Comparison of ENCODE assay signal across 1 cellular context in the genomic region with DNA sequence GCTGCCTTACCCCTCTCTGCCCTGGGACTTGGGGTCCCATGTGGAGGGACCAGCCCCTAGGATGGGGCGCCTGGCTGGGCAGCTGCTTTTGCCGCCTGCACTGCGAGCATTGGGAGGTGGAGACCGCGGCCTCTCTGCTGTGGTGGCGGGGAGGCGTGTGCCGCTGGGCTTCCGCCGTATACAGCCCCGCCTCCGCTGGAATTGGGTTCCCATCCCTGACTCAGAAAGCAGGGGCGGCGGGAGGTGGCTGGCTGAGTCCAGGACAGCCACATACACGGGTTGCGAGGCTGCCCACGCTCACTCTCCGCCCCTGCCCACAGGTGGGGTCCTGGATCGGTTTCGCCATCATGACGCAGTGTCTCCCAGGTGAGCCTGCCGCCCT.
TF ChIP-seq lines count a peak whose summit lies in the region.

No MANE protein-coding gene starts in this region.

TF ChIP-seq in GM23338, 12 proteins besides CTCF, POLR2A, EP300 and RAD21 (continued from another document):
- TF ChIP-seq, protein P1, sequence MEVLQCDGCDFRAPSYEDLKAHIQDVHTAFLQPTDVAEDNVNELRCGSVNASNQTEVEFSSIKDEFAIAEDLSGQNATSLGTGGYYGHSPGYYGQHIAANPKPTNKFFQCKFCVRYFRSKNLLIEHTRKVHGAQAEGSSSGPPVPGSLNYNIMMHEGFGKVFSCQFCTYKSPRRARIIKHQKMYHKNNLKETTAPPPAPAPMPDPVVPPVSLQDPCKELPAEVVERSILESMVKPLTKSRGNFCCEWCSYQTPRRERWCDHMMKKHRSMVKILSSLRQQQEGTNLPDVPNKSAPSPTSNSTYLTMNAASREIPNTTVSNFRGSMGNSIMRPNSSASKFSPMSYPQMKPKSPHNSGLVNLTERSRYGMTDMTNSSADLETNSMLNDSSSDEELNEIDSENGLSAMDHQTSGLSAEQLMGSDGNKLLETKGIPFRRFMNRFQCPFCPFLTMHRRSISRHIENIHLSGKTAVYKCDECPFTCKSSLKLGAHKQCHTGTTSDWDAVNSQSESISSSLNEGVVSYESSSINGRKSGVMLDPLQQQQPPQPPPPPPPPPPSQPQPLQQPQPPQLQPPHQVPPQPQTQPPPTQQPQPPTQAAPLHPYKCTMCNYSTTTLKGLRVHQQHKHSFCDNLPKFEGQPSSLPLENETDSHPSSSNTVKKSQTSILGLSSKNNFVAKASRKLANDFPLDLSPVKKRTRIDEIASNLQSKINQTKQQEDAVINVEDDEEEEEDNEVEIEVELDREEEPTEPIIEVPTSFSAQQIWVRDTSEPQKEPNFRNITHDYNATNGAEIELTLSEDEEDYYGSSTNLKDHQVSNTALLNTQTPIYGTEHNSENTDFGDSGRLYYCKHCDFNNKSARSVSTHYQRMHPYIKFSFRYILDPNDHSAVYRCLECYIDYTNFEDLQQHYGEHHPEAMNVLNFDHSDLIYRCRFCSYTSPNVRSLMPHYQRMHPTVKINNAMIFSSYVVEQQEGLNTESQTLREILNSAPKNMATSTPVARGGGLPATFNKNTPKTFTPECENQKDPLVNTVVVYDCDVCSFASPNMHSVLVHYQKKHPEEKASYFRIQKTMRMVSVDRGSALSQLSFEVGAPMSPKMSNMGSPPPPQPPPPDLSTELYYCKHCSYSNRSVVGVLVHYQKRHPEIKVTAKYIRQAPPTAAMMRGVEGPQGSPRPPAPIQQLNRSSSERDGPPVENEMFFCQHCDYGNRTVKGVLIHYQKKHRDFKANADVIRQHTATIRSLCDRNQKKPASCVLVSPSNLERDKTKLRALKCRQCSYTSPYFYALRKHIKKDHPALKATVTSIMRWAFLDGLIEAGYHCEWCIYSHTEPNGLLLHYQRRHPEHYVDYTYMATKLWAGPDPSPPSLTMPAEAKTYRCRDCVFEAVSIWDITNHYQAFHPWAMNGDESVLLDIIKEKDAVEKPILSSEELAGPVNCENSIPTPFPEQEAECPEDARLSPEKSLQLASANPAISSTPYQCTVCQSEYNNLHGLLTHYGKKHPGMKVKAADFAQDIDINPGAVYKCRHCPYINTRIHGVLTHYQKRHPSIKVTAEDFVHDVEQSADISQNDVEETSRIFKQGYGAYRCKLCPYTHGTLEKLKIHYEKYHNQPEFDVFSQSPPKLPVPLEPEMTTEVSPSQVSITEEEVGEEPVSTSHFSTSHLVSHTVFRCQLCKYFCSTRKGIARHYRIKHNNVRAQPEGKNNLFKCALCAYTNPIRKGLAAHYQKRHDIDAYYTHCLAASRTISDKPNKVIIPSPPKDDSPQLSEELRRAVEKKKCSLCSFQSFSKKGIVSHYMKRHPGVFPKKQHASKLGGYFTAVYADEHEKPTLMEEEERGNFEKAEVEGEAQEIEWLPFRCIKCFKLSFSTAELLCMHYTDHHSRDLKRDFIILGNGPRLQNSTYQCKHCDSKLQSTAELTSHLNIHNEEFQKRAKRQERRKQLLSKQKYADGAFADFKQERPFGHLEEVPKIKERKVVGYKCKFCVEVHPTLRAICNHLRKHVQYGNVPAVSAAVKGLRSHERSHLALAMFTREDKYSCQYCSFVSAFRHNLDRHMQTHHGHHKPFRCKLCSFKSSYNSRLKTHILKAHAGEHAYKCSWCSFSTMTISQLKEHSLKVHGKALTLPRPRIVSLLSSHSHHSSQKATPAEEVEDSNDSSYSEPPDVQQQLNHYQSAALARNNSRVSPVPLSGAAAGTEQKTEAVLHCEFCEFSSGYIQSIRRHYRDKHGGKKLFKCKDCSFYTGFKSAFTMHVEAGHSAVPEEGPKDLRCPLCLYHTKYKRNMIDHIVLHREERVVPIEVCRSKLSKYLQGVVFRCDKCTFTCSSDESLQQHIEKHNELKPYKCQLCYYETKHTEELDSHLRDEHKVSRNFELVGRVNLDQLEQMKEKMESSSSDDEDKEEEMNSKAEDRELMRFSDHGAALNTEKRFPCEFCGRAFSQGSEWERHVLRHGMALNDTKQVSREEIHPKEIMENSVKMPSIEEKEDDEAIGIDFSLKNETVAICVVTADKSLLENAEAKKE (CRISPR knock-in tag; IDR thresholded peaks at IDR 0.05): no peak
- TF ChIP-seq POLR2AphosphoS5 (IDR thresholded peaks at IDR 0.05; ENCODE audit: low read depth) (no peak), ZNF114 (CRISPR knock-in tag; IDR thresholded peaks at IDR 0.05) (no peak), EZH2 (IDR thresholded peaks at IDR 0.05; ENCODE audit: low read depth, unreplicated experiment) (no peak), JUNB (IDR thresholded peaks at IDR 0.05; ENCODE audit: unreplicated experiment) (no peak)
- TF ChIP-seq, protein P2, sequence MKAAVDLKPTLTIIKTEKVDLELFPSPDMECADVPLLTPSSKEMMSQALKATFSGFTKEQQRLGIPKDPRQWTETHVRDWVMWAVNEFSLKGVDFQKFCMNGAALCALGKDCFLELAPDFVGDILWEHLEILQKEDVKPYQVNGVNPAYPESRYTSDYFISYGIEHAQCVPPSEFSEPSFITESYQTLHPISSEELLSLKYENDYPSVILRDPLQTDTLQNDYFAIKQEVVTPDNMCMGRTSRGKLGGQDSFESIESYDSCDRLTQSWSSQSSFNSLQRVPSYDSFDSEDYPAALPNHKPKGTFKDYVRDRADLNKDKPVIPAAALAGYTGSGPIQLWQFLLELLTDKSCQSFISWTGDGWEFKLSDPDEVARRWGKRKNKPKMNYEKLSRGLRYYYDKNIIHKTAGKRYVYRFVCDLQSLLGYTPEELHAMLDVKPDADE (IDR thresholded peaks at IDR 0.05): no peak
- TF ChIP-seq, protein P3, sequence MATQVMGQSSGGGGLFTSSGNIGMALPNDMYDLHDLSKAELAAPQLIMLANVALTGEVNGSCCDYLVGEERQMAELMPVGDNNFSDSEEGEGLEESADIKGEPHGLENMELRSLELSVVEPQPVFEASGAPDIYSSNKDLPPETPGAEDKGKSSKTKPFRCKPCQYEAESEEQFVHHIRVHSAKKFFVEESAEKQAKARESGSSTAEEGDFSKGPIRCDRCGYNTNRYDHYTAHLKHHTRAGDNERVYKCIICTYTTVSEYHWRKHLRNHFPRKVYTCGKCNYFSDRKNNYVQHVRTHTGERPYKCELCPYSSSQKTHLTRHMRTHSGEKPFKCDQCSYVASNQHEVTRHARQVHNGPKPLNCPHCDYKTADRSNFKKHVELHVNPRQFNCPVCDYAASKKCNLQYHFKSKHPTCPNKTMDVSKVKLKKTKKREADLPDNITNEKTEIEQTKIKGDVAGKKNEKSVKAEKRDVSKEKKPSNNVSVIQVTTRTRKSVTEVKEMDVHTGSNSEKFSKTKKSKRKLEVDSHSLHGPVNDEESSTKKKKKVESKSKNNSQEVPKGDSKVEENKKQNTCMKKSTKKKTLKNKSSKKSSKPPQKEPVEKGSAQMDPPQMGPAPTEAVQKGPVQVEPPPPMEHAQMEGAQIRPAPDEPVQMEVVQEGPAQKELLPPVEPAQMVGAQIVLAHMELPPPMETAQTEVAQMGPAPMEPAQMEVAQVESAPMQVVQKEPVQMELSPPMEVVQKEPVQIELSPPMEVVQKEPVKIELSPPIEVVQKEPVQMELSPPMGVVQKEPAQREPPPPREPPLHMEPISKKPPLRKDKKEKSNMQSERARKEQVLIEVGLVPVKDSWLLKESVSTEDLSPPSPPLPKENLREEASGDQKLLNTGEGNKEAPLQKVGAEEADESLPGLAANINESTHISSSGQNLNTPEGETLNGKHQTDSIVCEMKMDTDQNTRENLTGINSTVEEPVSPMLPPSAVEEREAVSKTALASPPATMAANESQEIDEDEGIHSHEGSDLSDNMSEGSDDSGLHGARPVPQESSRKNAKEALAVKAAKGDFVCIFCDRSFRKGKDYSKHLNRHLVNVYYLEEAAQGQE (IDR thresholded peaks at IDR 0.05; ENCODE audit: unreplicated experiment): no peak
